In genomic region chr7:68280931-68281330, GRCh38 we compare ENCODE assay signal across 8 cellular contexts.
"Had no signal": no experiment of that assay in that cellular context is flagged by ENCODE, and none has a peak within 500 bp of the region (broad histone marks: within the 10 kb centered on the region; RNA-seq: fewer than 3 reads in every experiment).

No MANE protein-coding gene starts in this region.

- FAIRE-seq: HepG2, K562 had no signal

- H3K27ac ChIP-seq: HL-60 had no signal

- H3K4me3 ChIP-seq: GM23338, K562 had no signal

- H2AFZ ChIP-seq: GM23338 had no signal

- DNase-seq: H9, HCEC 1CT, IMR-90, KG1 had no signal

- ATAC-seq: GM23338, HepG2, K562 had no signal

- H3K4me2 ChIP-seq: GM23338 had no signal
